Comparison of ENCODE assay signal across 1 cellular context in genomic region chr1:100132566-100133477, GRCh38.
A peak's percentile ranks its signal among the peaks of the same experiment; 100 is the strongest.
TF ChIP-seq lines count a peak whose summit lies in the region.

TSS of gene SASS6 (minus strand) at chr1:100132930. CDS start at chr1:100132814, 116 bp downstream.
A gene with protein sequence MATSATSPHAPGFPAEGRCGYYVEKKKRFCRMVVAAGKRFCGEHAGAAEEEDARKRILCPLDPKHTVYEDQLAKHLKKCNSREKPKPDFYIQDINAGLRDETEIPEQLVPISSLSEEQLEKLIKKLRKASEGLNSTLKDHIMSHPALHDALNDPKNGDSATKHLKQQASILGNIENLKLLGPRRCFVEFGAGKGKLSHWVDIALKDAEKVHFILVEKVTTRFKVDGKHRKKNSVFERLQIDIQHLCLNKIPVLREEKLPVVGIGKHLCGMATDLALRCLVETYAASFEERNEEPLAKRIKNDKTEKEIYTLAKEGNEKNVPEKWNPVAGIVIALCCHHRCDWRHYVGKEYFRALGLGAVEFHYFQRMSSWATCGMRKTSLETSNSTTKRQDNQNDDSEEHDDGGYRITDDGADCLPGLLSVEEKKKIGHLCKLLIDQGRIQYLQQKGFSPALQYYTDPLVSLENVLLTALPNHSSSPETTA (plus strand): TSS chr1:100133163. CDS start chr1:100133169, 6 bp downstream.

TF ChIP-seq in K562, 482 proteins besides CTCF, POLR2A, EP300 and RAD21 (continued from another document):
- TF ChIP-seq POLR2AphosphoS2 (IDR thresholded peaks at IDR 0.05; ENCODE audit: low read length) (no peak), ZNF561 (CRISPR knock-in tag; conservative IDR thresholded peaks at IDR 0.05) (no peak), TAF7 (tag; IDR thresholded peaks at IDR 0.05) (peak; percentile 13; the same call in 1 of the 2 replicates), PBX2 (CRISPR knock-in tag; IDR thresholded peaks at IDR 0.05; ENCODE audit: low read depth) (no peak), PBX2 (tag; conservative IDR thresholded peaks at IDR 0.05; ENCODE audit: low read depth) (peak; percentile 64), BRD4 (IDR thresholded peaks at IDR 0.05) (no peak), BCLAF1 (IDR thresholded peaks at IDR 0.05; ENCODE audit: borderline replicate concordance in 1 of 2, control insufficient read depth in 1 of 2, low read depth in 2 of 2, low read length in 1 of 2) (peak in 1 of 2 experiments; percentile 82; a peak in 1 of 4 replicates), ARHGAP35 (IDR thresholded peaks at IDR 0.05; ENCODE audit: partially characterized antibody) (no peak), IRF2 (CRISPR knock-in tag; IDR thresholded peaks at IDR 0.05) (no peak), ZNF263 (CRISPR knock-in tag; IDR thresholded peaks at IDR 0.05; ENCODE audit: borderline replicate concordance) (peak; percentile 11; the same call in 1 of the 2 replicates), CLOCK (CRISPR knock-in tag; IDR thresholded peaks at IDR 0.05; ENCODE audit: borderline replicate concordance) (no peak), KLF10 (CRISPR knock-in tag; IDR thresholded peaks at IDR 0.05) (no peak), ZNF217 (CRISPR knock-in tag; IDR thresholded peaks at IDR 0.05) (no peak), ZBTB17 (CRISPR knock-in tag; IDR thresholded peaks at IDR 0.05) (no peak), NEUROD1 (IDR thresholded peaks at IDR 0.05; ENCODE audit: borderline replicate concordance, low read depth, low read length, partially characterized antibody) (peak; percentile 87), SIRT6 (IDR thresholded peaks at IDR 0.05; ENCODE audit: low read depth, low read length) (no peak), ZNF384 (IDR thresholded peaks at IDR 0.05; ENCODE audit: low read depth, low read length) (peak; percentile 24; the same call in 1 of the 2 replicates), ZNF444 (CRISPR knock-in tag; IDR thresholded peaks at IDR 0.05) (no peak), TRIM24 (IDR thresholded peaks at IDR 0.05) (peak; percentile 9 to 81; a peak in 3 of 4 replicates), XRCC4 (IDR thresholded peaks at IDR 0.05; ENCODE audit: extremely low read depth, insufficient read depth, insufficient read length) (no peak), NFE2 (IDR thresholded peaks at IDR 0.05; ENCODE audit: low read depth) (no peak), TSC22D4 (tag; IDR thresholded peaks at IDR 0.05) (no peak), ZNF3 (CRISPR knock-in tag; IDR thresholded peaks at IDR 0.05) (no peak), HCFC1 (IDR thresholded peaks at IDR 0.05; ENCODE audit: low read depth, low read length) (peak; percentile 95)
- TF ChIP-seq, protein P1, sequence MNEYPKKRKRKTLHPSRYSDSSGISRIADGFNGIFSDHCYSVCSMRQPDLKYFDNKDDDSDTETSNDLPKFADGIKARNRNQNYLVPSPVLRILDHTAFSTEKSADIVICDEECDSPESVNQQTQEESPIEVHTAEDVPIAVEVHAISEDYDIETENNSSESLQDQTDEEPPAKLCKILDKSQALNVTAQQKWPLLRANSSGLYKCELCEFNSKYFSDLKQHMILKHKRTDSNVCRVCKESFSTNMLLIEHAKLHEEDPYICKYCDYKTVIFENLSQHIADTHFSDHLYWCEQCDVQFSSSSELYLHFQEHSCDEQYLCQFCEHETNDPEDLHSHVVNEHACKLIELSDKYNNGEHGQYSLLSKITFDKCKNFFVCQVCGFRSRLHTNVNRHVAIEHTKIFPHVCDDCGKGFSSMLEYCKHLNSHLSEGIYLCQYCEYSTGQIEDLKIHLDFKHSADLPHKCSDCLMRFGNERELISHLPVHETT (CRISPR knock-in tag; conservative IDR thresholded peaks at IDR 0.05 in 1 of 2, IDR thresholded peaks at IDR 0.05 in 1 of 2): peak in 1 of 2 experiments; percentile 92; a peak in 2 of 4 replicates
- TF ChIP-seq, protein P2, sequence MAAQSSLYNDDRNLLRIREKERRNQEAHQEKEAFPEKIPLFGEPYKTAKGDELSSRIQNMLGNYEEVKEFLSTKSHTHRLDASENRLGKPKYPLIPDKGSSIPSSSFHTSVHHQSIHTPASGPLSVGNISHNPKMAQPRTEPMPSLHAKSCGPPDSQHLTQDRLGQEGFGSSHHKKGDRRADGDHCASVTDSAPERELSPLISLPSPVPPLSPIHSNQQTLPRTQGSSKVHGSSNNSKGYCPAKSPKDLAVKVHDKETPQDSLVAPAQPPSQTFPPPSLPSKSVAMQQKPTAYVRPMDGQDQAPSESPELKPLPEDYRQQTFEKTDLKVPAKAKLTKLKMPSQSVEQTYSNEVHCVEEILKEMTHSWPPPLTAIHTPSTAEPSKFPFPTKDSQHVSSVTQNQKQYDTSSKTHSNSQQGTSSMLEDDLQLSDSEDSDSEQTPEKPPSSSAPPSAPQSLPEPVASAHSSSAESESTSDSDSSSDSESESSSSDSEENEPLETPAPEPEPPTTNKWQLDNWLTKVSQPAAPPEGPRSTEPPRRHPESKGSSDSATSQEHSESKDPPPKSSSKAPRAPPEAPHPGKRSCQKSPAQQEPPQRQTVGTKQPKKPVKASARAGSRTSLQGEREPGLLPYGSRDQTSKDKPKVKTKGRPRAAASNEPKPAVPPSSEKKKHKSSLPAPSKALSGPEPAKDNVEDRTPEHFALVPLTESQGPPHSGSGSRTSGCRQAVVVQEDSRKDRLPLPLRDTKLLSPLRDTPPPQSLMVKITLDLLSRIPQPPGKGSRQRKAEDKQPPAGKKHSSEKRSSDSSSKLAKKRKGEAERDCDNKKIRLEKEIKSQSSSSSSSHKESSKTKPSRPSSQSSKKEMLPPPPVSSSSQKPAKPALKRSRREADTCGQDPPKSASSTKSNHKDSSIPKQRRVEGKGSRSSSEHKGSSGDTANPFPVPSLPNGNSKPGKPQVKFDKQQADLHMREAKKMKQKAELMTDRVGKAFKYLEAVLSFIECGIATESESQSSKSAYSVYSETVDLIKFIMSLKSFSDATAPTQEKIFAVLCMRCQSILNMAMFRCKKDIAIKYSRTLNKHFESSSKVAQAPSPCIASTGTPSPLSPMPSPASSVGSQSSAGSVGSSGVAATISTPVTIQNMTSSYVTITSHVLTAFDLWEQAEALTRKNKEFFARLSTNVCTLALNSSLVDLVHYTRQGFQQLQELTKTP (IDR thresholded peaks at IDR 0.05; ENCODE audit: low read depth in 1 of 2, partially characterized antibody in 2 of 2): peak; percentile 31 to 87
